ENCODE assay signal across 12 cellular contexts in genomic region chr13:31773538-31773937, GRCh38. TPM values are rescaled to one million over a fixed set of nuclear protein-coding genes. Genes with fewer than 3 reads are reported as not detected.
DNase-seq lines count a peak whose midpoint lies in the region; ATAC-seq and TF ChIP-seq lines count a peak whose summit lies in the region.
"Had no signal": no experiment of that assay in that cellular context is flagged by ENCODE, and none has a peak within 500 bp of the region (broad histone marks: within the 10 kb centered on the region; RNA-seq: fewer than 3 reads in every experiment).

No MANE protein-coding gene starts in this region.

- CTCF ChIA-PET in CD8-positive, alpha-beta memory T cell (lab: Charles Lee): no interaction called here

- H3K27me3 Mint-ChIP-seq in CD8-positive, alpha-beta memory T cell: peaks cover 0 to 3% of the 10 kb centered on the region in 2 donors
- H3K27me3 Mint-ChIP-seq in natural killer cell treated with Interleukin-12 subunit alpha and Interleukin-12 subunit beta and Interleukin-15 and Interleukin-18, amount 100 ng/mL, for 72 hours: no peaks in the 10 kb centered on the region

- no peaks in the 10 kb centered on the region for H3K36me3 ChIP-seq in CD8-positive, alpha-beta memory T cell (ENCODE audit: insufficient read depth, low read length)
- H3K36me3 ChIP-seq in colonic mucosa (no peaks in the 10 kb centered on the region), tibial nerve (no peaks in the 10 kb centered on the region)

- ATAC-seq in natural killer cell treated with Interleukin-12 subunit alpha and Interleukin-12 subunit beta and Interleukin-15 and Interleukin-18, amount 100 ng/mL, for 72 hours: no peak

- peak overlapping the region in 4 of 8 donors; percentile 5 to 89 (median 42) for H3K27ac Mint-ChIP-seq in CD8-positive, alpha-beta memory T cell
- no peak overlapping the region for H3K27ac Mint-ChIP-seq in natural killer cell treated with Interleukin-12 subunit alpha and Interleukin-12 subunit beta and Interleukin-15 and Interleukin-18, amount 100 ng/mL, for 72 hours

- H3K4me1 ChIP-seq in CD8-positive, alpha-beta memory T cell (ENCODE audit: insufficient read depth, low read length): no peaks in the 10 kb centered on the region
- H3K4me1 ChIP-seq in colonic mucosa (no peaks in the 10 kb centered on the region), tibial nerve (peaks cover 0 to 9% (median 3%) of the 10 kb centered on the region in 4 donors)

- DNase-seq in CD8-positive, alpha-beta memory T cell: no peak
- DNase-seq in M059J (ENCODE audit: low read depth): peak; percentile 69
- no peak for DNase-seq in coronary artery (ENCODE audit: low spot score)
- DNase-seq in natural killer cell treated with Interleukin-12 subunit alpha and Interleukin-12 subunit beta and Interleukin-15 and Interleukin-18, amount 100 ng/mL, for 72 hours (ENCODE audit: low spot score): no peak
- no peak for DNase-seq in colonic mucosa
- DNase-seq in Ammon's horn (ENCODE audit: low spot score): no peak
- DNase-seq in tibial nerve (ENCODE audit: low spot score in 2 of 2): no peak
- DNase-seq: DMS79; effector CD4-positive, alpha-beta T cell; NCI-H2029 treated with DMSO at 0.1 percent for 48 hours; stimulated activated CD4-positive, alpha-beta T cell treated with anti-CD3 and anti-CD28 coated beads, Interleukin-1b, Interleukin-23, amount 100 ng/mL, for 48 hours had no signal

- TF ChIP-seq POLR2A in tibial nerve (IDR thresholded peaks at IDR 0.05): no peak

- H3K4me1 Mint-ChIP-seq in CD8-positive, alpha-beta memory T cell: peaks cover 8 to 17% (median 12%) of the 10 kb centered on the region in 3 donors
- H3K4me1 Mint-ChIP-seq in natural killer cell treated with Interleukin-12 subunit alpha and Interleukin-12 subunit beta and Interleukin-15 and Interleukin-18, amount 100 ng/mL, for 72 hours (ENCODE audit: low read depth in 2 of 2): peaks cover 9 to 13% of the 10 kb centered on the region in 2 donors
- H3K4me1 Mint-ChIP-seq: neural crest cell had no signal

- POLR2A ChIA-PET in CD8-positive, alpha-beta memory T cell (lab: Charles Lee): no interaction called here

- no peak overlapping the region for H3K9ac ChIP-seq in colonic mucosa (ENCODE audit: low read depth in 2 of 2, low read length in 2 of 2)

- H3K9me3 ChIP-seq in CD8-positive, alpha-beta memory T cell (ENCODE audit: low read length): no peaks in the 10 kb centered on the region
- H3K9me3 ChIP-seq in colonic mucosa (no peaks in the 10 kb centered on the region), tibial nerve (no peaks in the 10 kb centered on the region)

- TF ChIP-seq EP300 in tibial nerve (IDR thresholded peaks at IDR 0.05): no peak

- H3K4me3 Mint-ChIP-seq in CD8-positive, alpha-beta memory T cell: peak overlapping the region in 6 of 7 donors; percentile 39 to 80 (median 59)
- peak overlapping the region; percentile 45 for H3K4me3 Mint-ChIP-seq in natural killer cell treated with Interleukin-12 subunit alpha and Interleukin-12 subunit beta and Interleukin-15 and Interleukin-18, amount 100 ng/mL, for 72 hours
- H3K4me3 Mint-ChIP-seq: neural crest cell had no signal

- H3K4me3 ChIP-seq in CD8-positive, alpha-beta memory T cell (ENCODE audit: low read length): no peak overlapping the region
- H3K4me3 ChIP-seq in coronary artery: peak overlapping the region; percentile 37
- no peak overlapping the region for H3K4me3 ChIP-seq in colonic mucosa
- no peak overlapping the region for H3K4me3 ChIP-seq in tibial nerve

- intact Hi-C loops in colonic mucosa (cut with DNase I): no loop called here

- no peaks in the 10 kb centered on the region for H3K27me3 ChIP-seq in CD8-positive, alpha-beta memory T cell (ENCODE audit: insufficient read depth, low read length, poor library complexity, severe bottlenecking)
- no peaks in the 10 kb centered on the region for H3K27me3 ChIP-seq in colonic mucosa
- no peaks in the 10 kb centered on the region for H3K27me3 ChIP-seq in tibial nerve

- TF ChIP-seq CTCF in coronary artery (IDR thresholded peaks at IDR 0.05) (no peak), colonic mucosa (IDR thresholded peaks at IDR 0.05) (no peak), tibial nerve (IDR thresholded peaks at IDR 0.05) (no peak)

- H3K9me3 Mint-ChIP-seq in CD8-positive, alpha-beta memory T cell: no peaks in the 10 kb centered on the region
- H3K9me3 Mint-ChIP-seq in natural killer cell treated with Interleukin-12 subunit alpha and Interleukin-12 subunit beta and Interleukin-15 and Interleukin-18, amount 100 ng/mL, for 72 hours: no peaks in the 10 kb centered on the region
- H3K9me3 Mint-ChIP-seq: neural crest cell had no signal

- H3K36me3 Mint-ChIP-seq in CD8-positive, alpha-beta memory T cell: no peaks in the 10 kb centered on the region
- no peaks in the 10 kb centered on the region for H3K36me3 Mint-ChIP-seq in natural killer cell treated with Interleukin-12 subunit alpha and Interleukin-12 subunit beta and Interleukin-15 and Interleukin-18, amount 100 ng/mL, for 72 hours

- WGBS in tibial nerve, 2 donors: 66 to 68% methylated on average over 4 of the region's 4 CpGs

- H3K27ac ChIP-seq in CD8-positive, alpha-beta memory T cell (ENCODE audit: low read depth, low read length): no peak overlapping the region
- peak overlapping the region in 1 of 2 donors; percentile 32 for H3K27ac ChIP-seq in coronary artery
- H3K27ac ChIP-seq in colonic mucosa: no peak overlapping the region
- H3K27ac ChIP-seq in tibial nerve: no peak overlapping the region

RNA-seq across cellular contexts. Expression of gene RXFP2, which starts 34.2 kb away (rescaled TPM):
- not detected for total RNA-seq in CD8-positive, alpha-beta memory T cell
- polyA plus RNA-seq in CD8-positive, alpha-beta memory T cell: not detected
- 0.07 TPM in 1 of 2 replicates, not detected in the other for total RNA-seq in M059J (2014; rRNA removed; shearing (Covaris generic))
- total RNA-seq in natural killer cell treated with Interleukin-12 subunit alpha and Interleukin-12 subunit beta and Interleukin-15 and Interleukin-18, amount 100 ng/mL, for 72 hours: not detected
- total RNA-seq in colonic mucosa (not detected), tibial nerve (1 to 10 TPM in 2 of 4 donors, not detected in 2; 1.0 to 2.2 TPM)
- total RNA-seq: neural crest cell had no signal
